In genomic region chr11:100434821-100435641, GRCh38 we compare ENCODE assay signal across 23 cellular contexts.
DNase-seq lines count a peak whose midpoint lies in the region; ATAC-seq and TF ChIP-seq lines count a peak whose summit lies in the region.
"Had no signal": no experiment of that assay in that cellular context is flagged by ENCODE, and none has a peak within 500 bp of the region (broad histone marks: within the 10 kb centered on the region; RNA-seq: fewer than 3 reads in every experiment).

No MANE protein-coding gene starts in this region.

- peak; percentile 9 for DNase-seq in H4 (ENCODE audit: low spot score)
- peak; percentile 4 for DNase-seq in LNCaP clone FGC (ENCODE audit: low read depth)
- no peak for DNase-seq in WTC11 (ENCODE audit: low spot score)
- DNase-seq in nephron progenitor cell: peak; percentile 3
- DNase-seq in DMS114 treated with DMSO at 0.1 percent for 48 hours (lab: John Stamatoyannopoulos, UW; ENCODE audit: unreplicated experiment): no peak
- DNase-seq in T-helper 2 cell treated with Interferon-gamma antibody and Interleukin-4, amounts not matched to agents 5 μg/mL and 100 μg/mL, for 36 hours (ENCODE audit: low spot score): no peak
- DNase-seq: activated CD4-positive, alpha-beta T cell treated with anti-CD3 and anti-CD28 coated beads for 36 hours; activated naive CD8-positive, alpha-beta T cell treated with anti-CD3 and anti-CD28 coated beads, Interleukin-2, amount 10 ng/mL, durations not matched to agents 7 days and 5 days; AML-193; body of pancreas; cortex of kidney; hypothalamus; islet precursor cell; lower lobe of right lung; NCI-H1436 treated with DMSO at 0.1 percent for 48 hours; NCI-H446; occipital lobe; stimulated activated CD4-positive, alpha-beta T cell treated with anti-CD3 and anti-CD28 coated beads, Interleukin-4, amount 100 ng/mL, for 4 hours; stimulated activated naive CD8-positive, alpha-beta T cell treated with anti-CD3 and anti-CD28 coated beads, Interleukin-15, amount 100 ng/mL, for 72 hours had no signal

- H3K27ac Mint-ChIP-seq in WTC11 (no peak overlapping the region; the same call in 1 of the 2 replicates), nephron progenitor cell (no peak overlapping the region)
- H3K27ac Mint-ChIP-seq in T-helper 2 cell treated with Interferon-gamma antibody and Interleukin-4, amounts not matched to agents 5 μg/mL and 100 μg/mL, for 36 hours: no peak overlapping the region
- H3K27ac Mint-ChIP-seq: activated CD4-positive, alpha-beta T cell treated with anti-CD3 and anti-CD28 coated beads for 36 hours; activated naive CD8-positive, alpha-beta T cell treated with anti-CD3 and anti-CD28 coated beads, Interleukin-2, amount 10 ng/mL, durations not matched to agents 7 days and 5 days; activated T-helper 1 cell treated with anti-CD3 and anti-CD28 coated beads, Interleukin-12 subunit alpha, Interleukin-12 subunit beta, Interleukin-2, Interleukin-4 antibody, amounts not matched to agents 30 ng/mL and 10 ng/mL and 1 ng/mL, durations not matched to agents 14 hours and 24 hours and 36 hours; stimulated activated naive CD8-positive, alpha-beta T cell treated with anti-CD3 and anti-CD28 coated beads, Interleukin-15, amount 100 ng/mL, for 72 hours; type B pancreatic cell had no signal

- CTCF ChIA-PET in WTC11 (lab: Charles Lee): interaction anchor here (2.1 kb wide), 1 partner anchor 91 kb away, joined by 4 read pairs; no protein-coding TSS in a partner anchor

- no peak overlapping the region for H3K4me3 ChIP-seq in LNCaP clone FGC (ENCODE audit: low read depth, low read length)
- H3K4me3 ChIP-seq: body of pancreas, lower lobe of right lung had no signal

- no peak for TF ChIP-seq CTCF in LNCaP clone FGC (IDR thresholded peaks at IDR 0.05; ENCODE audit: control insufficient read depth, extremely low read depth, insufficient read depth)
- TF ChIP-seq CTCF in WTC11 (IDR thresholded peaks at IDR 0.05): no peak
- TF ChIP-seq CTCF in nephron progenitor cell (IDR thresholded peaks at IDR 0.05): no peak

- no peaks in the 10 kb centered on the region for H3K27me3 Mint-ChIP-seq in WTC11 (ENCODE audit: low read depth)
- no peaks in the 10 kb centered on the region for H3K27me3 Mint-ChIP-seq in nephron progenitor cell (ENCODE audit: low read depth, poor library complexity)
- no peaks in the 10 kb centered on the region for H3K27me3 Mint-ChIP-seq in T-helper 2 cell treated with Interferon-gamma antibody and Interleukin-4, amounts not matched to agents 5 μg/mL and 100 μg/mL, for 36 hours (ENCODE audit: low read depth)
- H3K27me3 Mint-ChIP-seq: activated CD4-positive, alpha-beta T cell treated with anti-CD3 and anti-CD28 coated beads for 36 hours; activated naive CD8-positive, alpha-beta T cell treated with anti-CD3 and anti-CD28 coated beads, Interleukin-2, amount 10 ng/mL, durations not matched to agents 7 days and 5 days; stimulated activated naive CD8-positive, alpha-beta T cell treated with anti-CD3 and anti-CD28 coated beads, Interleukin-15, amount 100 ng/mL, for 72 hours; type B pancreatic cell had no signal

- H3K4me3 Mint-ChIP-seq in WTC11 (no peak overlapping the region), nephron progenitor cell (no peak overlapping the region)
- no peak overlapping the region for H3K4me3 Mint-ChIP-seq in T-helper 2 cell treated with Interferon-gamma antibody and Interleukin-4, amounts not matched to agents 5 μg/mL and 100 μg/mL, for 36 hours
- H3K4me3 Mint-ChIP-seq: activated CD4-positive, alpha-beta T cell treated with anti-CD3 and anti-CD28 coated beads for 36 hours; activated naive CD8-positive, alpha-beta T cell treated with anti-CD3 and anti-CD28 coated beads, Interleukin-2, amount 10 ng/mL, durations not matched to agents 7 days and 5 days; activated T-helper 1 cell treated with anti-CD3 and anti-CD28 coated beads, Interleukin-12 subunit alpha, Interleukin-12 subunit beta, Interleukin-2, Interleukin-4 antibody, amounts not matched to agents 30 ng/mL and 10 ng/mL and 1 ng/mL, durations not matched to agents 14 hours and 24 hours and 36 hours; stimulated activated naive CD8-positive, alpha-beta T cell treated with anti-CD3 and anti-CD28 coated beads, Interleukin-15, amount 100 ng/mL, for 72 hours; type B pancreatic cell had no signal

- H3K4me1 Mint-ChIP-seq in WTC11 (peaks cover 17% of the 10 kb centered on the region), nephron progenitor cell (peaks cover 8% of the 10 kb centered on the region)
- no peaks in the 10 kb centered on the region for H3K4me1 Mint-ChIP-seq in T-helper 2 cell treated with Interferon-gamma antibody and Interleukin-4, amounts not matched to agents 5 μg/mL and 100 μg/mL, for 36 hours (ENCODE audit: low read depth)
- H3K4me1 Mint-ChIP-seq: activated CD4-positive, alpha-beta T cell treated with anti-CD3 and anti-CD28 coated beads for 36 hours; activated naive CD8-positive, alpha-beta T cell treated with anti-CD3 and anti-CD28 coated beads, Interleukin-2, amount 10 ng/mL, durations not matched to agents 7 days and 5 days; stimulated activated naive CD8-positive, alpha-beta T cell treated with anti-CD3 and anti-CD28 coated beads, Interleukin-15, amount 100 ng/mL, for 72 hours had no signal

- peak; percentile 75; the same call in 1 of the 2 replicates for ATAC-seq in WTC11
- no peak for ATAC-seq in GM21381 (IDR thresholded peaks at IDR 0.05; ENCODE audit: unreplicated experiment)
- ATAC-seq: activated CD4-positive, alpha-beta T cell treated with anti-CD3 and anti-CD28 coated beads for 36 hours; body of pancreas; HepG2; lower lobe of right lung; stimulated activated naive CD8-positive, alpha-beta T cell treated with anti-CD3 and anti-CD28 coated beads, Interleukin-15, amount 100 ng/mL, for 72 hours had no signal

- POLR2A ChIA-PET in WTC11 (lab: Charles Lee): no interaction called here

- H3K9me3 Mint-ChIP-seq in WTC11: no peaks in the 10 kb centered on the region
- no peaks in the 10 kb centered on the region for H3K9me3 Mint-ChIP-seq in nephron progenitor cell
- H3K9me3 Mint-ChIP-seq in T-helper 2 cell treated with Interferon-gamma antibody and Interleukin-4, amounts not matched to agents 5 μg/mL and 100 μg/mL, for 36 hours: peaks cover 25% of the 10 kb centered on the region
- H3K9me3 Mint-ChIP-seq: type B pancreatic cell had no signal

- H3K36me3 Mint-ChIP-seq in WTC11 (no peaks in the 10 kb centered on the region), nephron progenitor cell (ENCODE audit: low read depth) (no peaks in the 10 kb centered on the region)
- H3K36me3 Mint-ChIP-seq in T-helper 2 cell treated with Interferon-gamma antibody and Interleukin-4, amounts not matched to agents 5 μg/mL and 100 μg/mL, for 36 hours (ENCODE audit: low read depth): no peaks in the 10 kb centered on the region
- H3K36me3 Mint-ChIP-seq: activated naive CD8-positive, alpha-beta T cell treated with anti-CD3 and anti-CD28 coated beads, Interleukin-2, amount 10 ng/mL, durations not matched to agents 7 days and 5 days; type B pancreatic cell had no signal

TF ChIP-seq in WTC11, 78 proteins besides CTCF, POLR2A, EP300 and RAD21:
- TF ChIP-seq ZNF671 (CRISPR knock-in tag; IDR thresholded peaks at IDR 0.05) (no peak), PRRX2 (CRISPR knock-in tag; IDR thresholded peaks at IDR 0.05) (no peak), ELF4 (CRISPR knock-in tag; IDR thresholded peaks at IDR 0.05; ENCODE audit: low read depth) (no peak), TEAD4 (CRISPR knock-in tag; IDR thresholded peaks at IDR 0.05) (no peak), HMGA2 (CRISPR knock-in tag; IDR thresholded peaks at IDR 0.05) (no peak), RORB (CRISPR knock-in tag; IDR thresholded peaks at IDR 0.05) (no peak), ZNF423 (CRISPR knock-in tag; IDR thresholded peaks at IDR 0.05) (no peak), CDX4 (CRISPR knock-in tag; IDR thresholded peaks at IDR 0.05; ENCODE audit: borderline replicate concordance) (no peak), KAT7 (CRISPR knock-in tag; IDR thresholded peaks at IDR 0.05; ENCODE audit: borderline replicate concordance) (no peak), ZNF232 (CRISPR knock-in tag; IDR thresholded peaks at IDR 0.05) (no peak)

Comparison
In these comparisons a context has a peak if more than half of its experiments do, and no peak if none do; other contexts are left out.
1. DNase-seq: peak in H4 (single experiment), LNCaP clone FGC (single experiment) and nephron progenitor cell (single experiment); none in WTC11 (single experiment), DMS114 treated with DMSO at 0.1 percent for 48 hours (single experiment) and T-helper 2 cell treated with Interferon-gamma antibody and Interleukin-4, amounts not matched to agents 5 μg/mL and 100 μg/mL, for 36 hours (single experiment).